8 cellular contexts compared by ENCODE assay signal in genomic region chr1:27726173-27726793, GRCh38. TPM values are rescaled to one million over a fixed set of nuclear protein-coding genes. Genes with fewer than 3 reads are reported as not detected.
A peak's percentile ranks its signal among the peaks of the same experiment; 100 is the strongest.
DNase-seq lines count a peak whose midpoint lies in the region; ATAC-seq and TF ChIP-seq lines count a peak whose summit lies in the region.

No MANE protein-coding gene starts in this region.

- in situ Hi-C loops in astrocyte of the spinal cord (cut with HindIII; ENCODE audit: low sequenced_read_pairs) = no loop called here

- intact Hi-C loops in sciatic nerve (cut with DNase I) = loop anchor here (10.0 kb wide), 1 partner anchor 51 kb away; the partner anchor contains the start of gene IFI6

- H3K4me3 ChIP-seq in SJSA1 (peak overlapping the region; percentile 74), astrocyte of the spinal cord (ENCODE audit: low read depth, low read length) (peak overlapping the region; percentile 78)

- peak; percentile 32 for ATAC-seq in GM19324 (IDR thresholded peaks at IDR 0.05; ENCODE audit: low FRiP score, unreplicated experiment)
- ATAC-seq in HG03354 (IDR thresholded peaks at IDR 0.05; ENCODE audit: poor library complexity, severe bottlenecking, unreplicated experiment) = peak; percentile 35
- ATAC-seq in sciatic nerve = no peak

- peaks cover 10% of the 10 kb centered on the region for H3K4me1 ChIP-seq in SJSA1 (replicated peaks)

- H3K27ac ChIP-seq in SJSA1 = peak overlapping the region; percentile 39

- no peaks in the 10 kb centered on the region for H3K9me3 ChIP-seq in SJSA1 (replicated peaks)

- H3K36me3 ChIP-seq in SJSA1 = peaks cover 7% of the 10 kb centered on the region; the same call in 1 of the 2 replicates

- no peak for TF ChIP-seq CTCF in astrocyte of the spinal cord (IDR thresholded peaks at IDR 0.05; ENCODE audit: low read depth, low read length)

- no peaks in the 10 kb centered on the region for H3K27me3 ChIP-seq in SJSA1 (replicated peaks)

- DNase-seq in CD1c-positive myeloid dendritic cell (ENCODE audit: extremely low spot score) (peak; percentile 54), SJSA1 (ENCODE audit: low read depth in 1 of 2, low spot score in 2 of 2) (peak; percentile 73 to 82), astrocyte of the spinal cord (ENCODE audit: low read depth, low spot score) (peak; percentile 39), hypothalamus (lab: John Stamatoyannopoulos, UW) (peak in 46 of 51 donors; percentile 4 to 81 (median 55)), sciatic nerve (ENCODE audit: low spot score) (peak; percentile 75), GDM1 (lab: John Stamatoyannopoulos, UW) (no peak)

RNA-seq across cellular contexts. Expression of gene FAM76A, which starts 0.5 kb away (rescaled TPM):
- total RNA-seq in SJSA1 (2014; rRNA removed; shearing (Covaris generic)) = 12.5 and 12.7 TPM in 2 replicates
- total RNA-seq in sciatic nerve = 18.3 TPM

RNA-seq across cellular contexts. Expression of gene STX12, which starts 46.7 kb away (rescaled TPM):
- 67.5 and 76.5 TPM in 2 replicates for total RNA-seq in SJSA1 (2014; rRNA removed; shearing (Covaris generic))
- total RNA-seq in sciatic nerve = 72.2 TPM

RNA-seq across cellular contexts. Expression of gene IFI6, which starts 54.3 kb away (rescaled TPM):
- 54.6 and 97.5 TPM in 2 replicates for total RNA-seq in SJSA1 (2014; rRNA removed; shearing (Covaris generic))
- total RNA-seq in sciatic nerve = 45.9 TPM
